ENCODE assay signal across 28 cellular contexts in genomic region chr12:67562513-67563287, GRCh38.
"Had no signal": no experiment of that assay in that cellular context is flagged by ENCODE, and none has a peak within 500 bp of the region (broad histone marks: within the 10 kb centered on the region; RNA-seq: fewer than 3 reads in every experiment).

No MANE protein-coding gene starts in this region.

- H3K4me1 ChIP-seq: colonic mucosa, esophagus squamous epithelium, gastrocnemius medialis, right lobe of liver, stomach, thyroid gland, upper lobe of left lung had no signal

- H3K27me3 Mint-ChIP-seq: activated CD4-positive, alpha-beta memory T cell treated with anti-CD3 and anti-CD28 coated beads for 36 hours; activated naive CD8-positive, alpha-beta T cell treated with anti-CD3 and anti-CD28 coated beads, Interleukin-2, amount 10 ng/mL, durations not matched to agents 7 days and 5 days had no signal

- H3K36me3 ChIP-seq: colonic mucosa, esophagus squamous epithelium, gastrocnemius medialis, right lobe of liver, stomach, thyroid gland, upper lobe of left lung had no signal

- H3K9me3 ChIP-seq: colonic mucosa, gastrocnemius medialis, right lobe of liver, thyroid gland had no signal

- H3K27ac Mint-ChIP-seq: activated CD4-positive, alpha-beta memory T cell treated with anti-CD3 and anti-CD28 coated beads for 36 hours; activated naive CD4-positive, alpha-beta T cell treated with anti-CD3 and anti-CD28 coated beads, Interleukin-2, amount 10 ng/mL, durations not matched to agents 7 days and 5 days; activated naive CD8-positive, alpha-beta T cell treated with anti-CD3 and anti-CD28 coated beads, Interleukin-2, amount 10 ng/mL, durations not matched to agents 7 days and 5 days; activated T-helper 1 cell treated with anti-CD3 and anti-CD28 coated beads, Interleukin-12 subunit alpha, Interleukin-12 subunit beta, Interleukin-2, Interleukin-4 antibody, amounts not matched to agents 30 ng/mL and 10 ng/mL and 1 ng/mL, durations not matched to agents 14 hours and 24 hours and 36 hours; nephron; stimulated activated effector memory CD8-positive, alpha-beta T cell treated with anti-CD3 and anti-CD28 coated beads, Interleukin-12 subunit alpha, Interleukin-12 subunit beta, amount 100 ng/mL, for 72 hours had no signal

- H3K4me1 Mint-ChIP-seq: activated naive CD4-positive, alpha-beta T cell treated with anti-CD3 and anti-CD28 coated beads, Interleukin-2, amount 10 ng/mL, durations not matched to agents 7 days and 5 days; activated naive CD8-positive, alpha-beta T cell treated with anti-CD3 and anti-CD28 coated beads, Interleukin-2, amount 10 ng/mL, durations not matched to agents 7 days and 5 days; nephron; stimulated activated effector memory CD8-positive, alpha-beta T cell treated with anti-CD3 and anti-CD28 coated beads, Interleukin-12 subunit alpha, Interleukin-12 subunit beta, amount 100 ng/mL, for 72 hours had no signal

- H3K4me3 Mint-ChIP-seq: activated CD4-positive, alpha-beta memory T cell treated with anti-CD3 and anti-CD28 coated beads for 36 hours; activated naive CD4-positive, alpha-beta T cell treated with anti-CD3 and anti-CD28 coated beads, Interleukin-2, amount 10 ng/mL, durations not matched to agents 7 days and 5 days; activated naive CD8-positive, alpha-beta T cell treated with anti-CD3 and anti-CD28 coated beads, Interleukin-2, amount 10 ng/mL, durations not matched to agents 7 days and 5 days; activated T-helper 1 cell treated with anti-CD3 and anti-CD28 coated beads, Interleukin-12 subunit alpha, Interleukin-12 subunit beta, Interleukin-2, Interleukin-4 antibody, amounts not matched to agents 30 ng/mL and 10 ng/mL and 1 ng/mL, durations not matched to agents 14 hours and 24 hours and 36 hours; nephron; stimulated activated effector memory CD8-positive, alpha-beta T cell treated with anti-CD3 and anti-CD28 coated beads, Interleukin-12 subunit alpha, Interleukin-12 subunit beta, amount 100 ng/mL, for 72 hours had no signal

- H3K27ac ChIP-seq: colonic mucosa, epithelial cell of prostate, esophagus squamous epithelium, gastrocnemius medialis, right lobe of liver, stomach, thyroid gland, upper lobe of left lung, VCaP had no signal

- DNase-seq: activated CD4-positive, alpha-beta memory T cell treated with anti-CD3 and anti-CD28 coated beads for 36 hours; activated CD4-positive, alpha-beta T cell treated with anti-CD3 and anti-CD28 coated beads for 48 hours; activated CD8-positive, alpha-beta memory T cell treated with anti-CD3 and anti-CD28 coated beads, Interleukin-2, amount 50 U/mL, for 4 hours; activated gamma-delta T cell; activated naive CD4-positive, alpha-beta T cell treated with anti-CD3 and anti-CD28 coated beads, Interleukin-2, amount 10 ng/mL, durations not matched to agents 7 days and 5 days; activated naive CD8-positive, alpha-beta T cell treated with anti-CD3 and anti-CD28 coated beads, Interleukin-2, amount 10 ng/mL, durations not matched to agents 7 days and 5 days; activated T-cell treated with anti-CD3 and anti-CD28 coated beads, Interleukin-2, amount 50 U/mL, for 1 hour; amniotic stem cell; caudate nucleus; colonic mucosa; effector CD8-positive, alpha-beta T cell; esophagus squamous epithelium; gastrocnemius medialis; glutamatergic neuron; islet precursor cell; left ventricle myocardium superior; right lobe of liver; stimulated activated CD4-positive, alpha-beta T cell treated with anti-CD3 and anti-CD28 coated beads, Interleukin-12 subunit alpha, Interleukin-12 subunit beta, amount 100 ng/mL, for 4 hours; stimulated activated CD4-positive, alpha-beta T cell treated with anti-CD3 and anti-CD28 coated beads, Interleukin-4, amount 100 ng/mL, for 1 hour; stomach; T-helper 1 cell; thyroid gland; upper lobe of left lung had no signal

- H3K4me3 ChIP-seq: colonic mucosa, esophagus squamous epithelium, gastrocnemius medialis, right lobe of liver, stomach, thyroid gland, upper lobe of left lung had no signal

- ATAC-seq: gastrocnemius medialis; left ventricle myocardium superior; stimulated activated effector memory CD8-positive, alpha-beta T cell treated with anti-CD3 and anti-CD28 coated beads, Interleukin-12 subunit alpha, Interleukin-12 subunit beta, amount 100 ng/mL, for 72 hours had no signal

- H3K27me3 ChIP-seq: colonic mucosa, esophagus squamous epithelium, gastrocnemius medialis, right lobe of liver, stomach, thyroid gland, upper lobe of left lung had no signal
